1 cellular context compared by ENCODE assay signal in the genomic region with DNA sequence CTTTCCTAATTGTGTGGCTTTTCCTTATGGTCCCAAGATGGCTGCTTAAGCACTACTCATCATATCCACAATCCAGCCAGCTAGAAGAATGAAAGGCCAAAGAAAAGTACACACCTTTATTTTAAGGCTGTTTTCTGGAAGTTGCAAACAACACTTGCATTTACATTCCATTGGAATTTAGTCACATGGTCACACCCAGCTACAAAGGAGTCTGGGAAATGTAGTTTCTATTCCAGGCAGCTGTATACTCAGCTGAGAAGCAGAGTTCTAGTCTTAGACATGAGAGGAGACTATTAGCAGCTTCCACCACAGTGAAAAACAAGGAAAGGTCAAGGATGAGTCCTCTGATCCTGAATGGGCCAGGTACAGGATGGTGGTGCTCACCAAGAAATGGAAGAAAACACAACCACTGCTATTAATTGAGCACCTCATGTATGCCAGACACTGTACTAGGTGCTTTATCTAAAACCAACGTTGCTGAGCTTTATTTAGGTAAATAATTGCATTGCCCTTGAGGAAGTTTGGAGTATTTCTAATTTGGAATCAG.
TF ChIP-seq lines count a peak whose summit lies in the region.

No MANE protein-coding gene starts in this region.

TF ChIP-seq in K562, 482 proteins besides CTCF, POLR2A, EP300 and RAD21 (continued from another document):
- no peak for TF ChIP-seq POLR2H (tag; IDR thresholded peaks at IDR 0.05; ENCODE audit: low read depth)
- TF ChIP-seq, protein P1, sequence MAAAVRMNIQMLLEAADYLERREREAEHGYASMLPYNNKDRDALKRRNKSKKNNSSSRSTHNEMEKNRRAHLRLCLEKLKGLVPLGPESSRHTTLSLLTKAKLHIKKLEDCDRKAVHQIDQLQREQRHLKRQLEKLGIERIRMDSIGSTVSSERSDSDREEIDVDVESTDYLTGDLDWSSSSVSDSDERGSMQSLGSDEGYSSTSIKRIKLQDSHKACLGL (CRISPR knock-in tag; IDR thresholded peaks at IDR 0.05; ENCODE audit: borderline replicate concordance, poor library complexity, severe bottlenecking): no peak
- no peak for TF ChIP-seq MCM3 (IDR thresholded peaks at IDR 0.05)
- TF ChIP-seq RAD51 (IDR thresholded peaks at IDR 0.05; ENCODE audit: borderline replicate concordance, low read depth): peak; percentile 76
- peak; percentile 46 to 54; a peak in 3 of 4 replicates for TF ChIP-seq SIX5 (IDR thresholded peaks at IDR 0.05; ENCODE audit: borderline replicate concordance in 1 of 2, insufficient read depth in 1 of 2, low read depth in 1 of 2, low read length in 2 of 2)
- no peak for TF ChIP-seq STAG1 (CRISPR knock-in tag; IDR thresholded peaks at IDR 0.05; ENCODE audit: borderline replicate concordance)
- no peak for TF ChIP-seq HDAC8 (tag; IDR thresholded peaks at IDR 0.05)
- TF ChIP-seq CHD4 (IDR thresholded peaks at IDR 0.05; ENCODE audit: insufficient read depth, insufficient replicate concordance, low read depth, low read length, poor library complexity, severe bottlenecking): no peak
- TF ChIP-seq ZBTB33 (CRISPR knock-in tag; IDR thresholded peaks at IDR 0.05): no peak
- no peak for TF ChIP-seq CREB3 (tag; conservative IDR thresholded peaks at IDR 0.05; ENCODE audit: low read depth)
- peak; percentile 82 for TF ChIP-seq HCFC1 (IDR thresholded peaks at IDR 0.05; ENCODE audit: low read depth, low read length)
- TF ChIP-seq GTF2E2 (tag; IDR thresholded peaks at IDR 0.05): no peak
- no peak for TF ChIP-seq RBBP5 (IDR thresholded peaks at IDR 0.05; ENCODE audit: borderline replicate concordance, insufficient read depth, low read length, poor library complexity, severe bottlenecking)
- no peak for TF ChIP-seq TSHZ1 (CRISPR knock-in tag; IDR thresholded peaks at IDR 0.05)
- TF ChIP-seq IRF2 (CRISPR knock-in tag; IDR thresholded peaks at IDR 0.05): no peak
- TF ChIP-seq CBX5 (IDR thresholded peaks at IDR 0.05; ENCODE audit: borderline replicate concordance, low read depth): no peak
- TF ChIP-seq ZNF175 (CRISPR knock-in tag; IDR thresholded peaks at IDR 0.05; ENCODE audit: low read depth): no peak
- TF ChIP-seq, protein P2, sequence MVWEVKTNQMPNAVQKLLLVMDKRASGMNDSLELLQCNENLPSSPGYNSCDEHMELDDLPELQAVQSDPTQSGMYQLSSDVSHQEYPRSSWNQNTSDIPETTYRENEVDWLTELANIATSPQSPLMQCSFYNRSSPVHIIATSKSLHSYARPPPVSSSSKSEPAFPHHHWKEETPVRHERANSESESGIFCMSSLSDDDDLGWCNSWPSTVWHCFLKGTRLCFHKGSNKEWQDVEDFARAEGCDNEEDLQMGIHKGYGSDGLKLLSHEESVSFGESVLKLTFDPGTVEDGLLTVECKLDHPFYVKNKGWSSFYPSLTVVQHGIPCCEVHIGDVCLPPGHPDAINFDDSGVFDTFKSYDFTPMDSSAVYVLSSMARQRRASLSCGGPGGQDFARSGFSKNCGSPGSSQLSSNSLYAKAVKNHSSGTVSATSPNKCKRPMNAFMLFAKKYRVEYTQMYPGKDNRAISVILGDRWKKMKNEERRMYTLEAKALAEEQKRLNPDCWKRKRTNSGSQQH (CRISPR knock-in tag; IDR thresholded peaks at IDR 0.05): no peak
- TF ChIP-seq, protein P3, sequence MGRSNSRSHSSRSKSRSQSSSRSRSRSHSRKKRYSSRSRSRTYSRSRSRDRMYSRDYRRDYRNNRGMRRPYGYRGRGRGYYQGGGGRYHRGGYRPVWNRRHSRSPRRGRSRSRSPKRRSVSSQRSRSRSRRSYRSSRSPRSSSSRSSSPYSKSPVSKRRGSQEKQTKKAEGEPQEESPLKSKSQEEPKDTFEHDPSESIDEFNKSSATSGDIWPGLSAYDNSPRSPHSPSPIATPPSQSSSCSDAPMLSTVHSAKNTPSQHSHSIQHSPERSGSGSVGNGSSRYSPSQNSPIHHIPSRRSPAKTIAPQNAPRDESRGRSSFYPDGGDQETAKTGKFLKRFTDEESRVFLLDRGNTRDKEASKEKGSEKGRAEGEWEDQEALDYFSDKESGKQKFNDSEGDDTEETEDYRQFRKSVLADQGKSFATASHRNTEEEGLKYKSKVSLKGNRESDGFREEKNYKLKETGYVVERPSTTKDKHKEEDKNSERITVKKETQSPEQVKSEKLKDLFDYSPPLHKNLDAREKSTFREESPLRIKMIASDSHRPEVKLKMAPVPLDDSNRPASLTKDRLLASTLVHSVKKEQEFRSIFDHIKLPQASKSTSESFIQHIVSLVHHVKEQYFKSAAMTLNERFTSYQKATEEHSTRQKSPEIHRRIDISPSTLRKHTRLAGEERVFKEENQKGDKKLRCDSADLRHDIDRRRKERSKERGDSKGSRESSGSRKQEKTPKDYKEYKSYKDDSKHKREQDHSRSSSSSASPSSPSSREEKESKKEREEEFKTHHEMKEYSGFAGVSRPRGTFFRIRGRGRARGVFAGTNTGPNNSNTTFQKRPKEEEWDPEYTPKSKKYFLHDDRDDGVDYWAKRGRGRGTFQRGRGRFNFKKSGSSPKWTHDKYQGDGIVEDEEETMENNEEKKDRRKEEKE (IDR thresholded peaks at IDR 0.05; ENCODE audit: borderline replicate concordance in 1 of 2, control insufficient read depth in 1 of 2, low read depth in 2 of 2, low read length in 1 of 2): no peak
- no peak for TF ChIP-seq TAF9B (IDR thresholded peaks at IDR 0.05; ENCODE audit: partially characterized antibody)
- no peak for TF ChIP-seq HMG20B (CRISPR knock-in tag; IDR thresholded peaks at IDR 0.05)
- TF ChIP-seq, protein P4, sequence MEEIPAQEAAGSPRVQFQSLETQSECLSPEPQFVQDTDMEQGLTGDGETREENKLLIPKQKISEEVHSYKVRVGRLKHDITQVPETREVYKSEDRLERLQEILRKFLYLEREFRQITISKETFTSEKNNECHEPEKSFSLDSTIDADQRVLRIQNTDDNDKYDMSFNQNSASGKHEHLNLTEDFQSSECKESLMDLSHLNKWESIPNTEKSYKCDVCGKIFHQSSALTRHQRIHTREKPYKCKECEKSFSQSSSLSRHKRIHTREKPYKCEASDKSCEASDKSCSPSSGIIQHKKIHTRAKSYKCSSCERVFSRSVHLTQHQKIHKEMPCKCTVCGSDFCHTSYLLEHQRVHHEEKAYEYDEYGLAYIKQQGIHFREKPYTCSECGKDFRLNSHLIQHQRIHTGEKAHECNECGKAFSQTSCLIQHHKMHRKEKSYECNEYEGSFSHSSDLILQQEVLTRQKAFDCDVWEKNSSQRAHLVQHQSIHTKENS (CRISPR knock-in tag; IDR thresholded peaks at IDR 0.05): no peak
- TF ChIP-seq SMAD3 (CRISPR knock-in tag; conservative IDR thresholded peaks at IDR 0.05): no peak
- TF ChIP-seq MYC (IDR thresholded peaks at IDR 0.05; ENCODE audit: low read depth, low read length): 0 out of 2 replicates have a peak, but pooled peaks have one; percentile 11
- TF ChIP-seq MYC (CRISPR knock-in tag; IDR thresholded peaks at IDR 0.05; ENCODE audit: borderline replicate concordance, low read depth): no peak
- TF ChIP-seq ZNF695 (CRISPR knock-in tag; IDR thresholded peaks at IDR 0.05): no peak
- TF ChIP-seq ERF (CRISPR knock-in tag; IDR thresholded peaks at IDR 0.05): no peak
- TF ChIP-seq CHAMP1 (IDR thresholded peaks at IDR 0.05): no peak
- TF ChIP-seq ZKSCAN8 (CRISPR knock-in tag; IDR thresholded peaks at IDR 0.05): peak; percentile 91
- no peak for TF ChIP-seq XRCC3 (IDR thresholded peaks at IDR 0.05)
